2 cellular contexts compared by ENCODE assay signal in the genomic region with DNA sequence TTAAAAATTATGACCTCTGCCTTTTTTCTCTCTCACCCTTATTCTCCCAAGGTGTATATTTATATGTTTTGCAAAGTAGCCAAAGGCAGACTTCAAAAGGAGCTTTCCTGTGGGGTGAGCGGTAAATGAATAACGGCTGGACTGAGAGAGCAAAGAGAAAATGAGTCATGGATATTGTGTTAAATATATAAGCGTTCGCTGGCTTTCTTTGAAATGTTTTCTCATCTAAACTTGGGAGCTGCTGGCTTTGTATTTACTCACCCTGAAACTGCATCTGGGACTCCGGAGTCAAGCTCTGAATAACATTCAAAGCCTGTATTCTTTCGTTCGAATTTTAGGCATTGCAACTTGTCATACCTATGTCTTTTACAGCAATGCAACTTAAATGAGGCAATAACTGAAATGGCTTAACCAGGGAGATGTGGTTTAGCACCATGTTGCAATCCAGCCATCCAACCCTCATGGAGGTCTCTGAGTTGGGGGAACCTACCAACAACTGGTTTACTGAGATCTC.
TF ChIP-seq lines count a peak whose summit lies in the region.

No MANE protein-coding gene starts in this region.

TF ChIP-seq in A549, 52 proteins besides CTCF, POLR2A, EP300 and RAD21 (continued from another document):
- TF ChIP-seq E2F6 (IDR thresholded peaks at IDR 0.05; ENCODE audit: borderline replicate concordance, low read depth) = no peak
- TF ChIP-seq JUN (IDR thresholded peaks at IDR 0.05) = peak; percentile 38 to 52; a peak in 2 of 5 replicates
- peak; percentile 67 for TF ChIP-seq JUNB (IDR thresholded peaks at IDR 0.05)
- no peak for TF ChIP-seq MYC (IDR thresholded peaks at IDR 0.05; ENCODE audit: borderline replicate concordance, low read length)
- TF ChIP-seq, protein P1, sequence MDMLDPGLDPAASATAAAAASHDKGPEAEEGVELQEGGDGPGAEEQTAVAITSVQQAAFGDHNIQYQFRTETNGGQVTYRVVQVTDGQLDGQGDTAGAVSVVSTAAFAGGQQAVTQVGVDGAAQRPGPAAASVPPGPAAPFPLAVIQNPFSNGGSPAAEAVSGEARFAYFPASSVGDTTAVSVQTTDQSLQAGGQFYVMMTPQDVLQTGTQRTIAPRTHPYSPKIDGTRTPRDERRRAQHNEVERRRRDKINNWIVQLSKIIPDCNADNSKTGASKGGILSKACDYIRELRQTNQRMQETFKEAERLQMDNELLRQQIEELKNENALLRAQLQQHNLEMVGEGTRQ (IDR thresholded peaks at IDR 0.05) = no peak
- TF ChIP-seq, protein P2, sequence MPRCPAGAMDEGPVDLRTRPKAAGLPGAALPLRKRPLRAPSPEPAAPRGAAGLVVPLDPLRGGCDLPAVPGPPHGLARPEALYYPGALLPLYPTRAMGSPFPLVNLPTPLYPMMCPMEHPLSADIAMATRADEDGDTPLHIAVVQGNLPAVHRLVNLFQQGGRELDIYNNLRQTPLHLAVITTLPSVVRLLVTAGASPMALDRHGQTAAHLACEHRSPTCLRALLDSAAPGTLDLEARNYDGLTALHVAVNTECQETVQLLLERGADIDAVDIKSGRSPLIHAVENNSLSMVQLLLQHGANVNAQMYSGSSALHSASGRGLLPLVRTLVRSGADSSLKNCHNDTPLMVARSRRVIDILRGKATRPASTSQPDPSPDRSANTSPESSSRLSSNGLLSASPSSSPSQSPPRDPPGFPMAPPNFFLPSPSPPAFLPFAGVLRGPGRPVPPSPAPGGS (IDR thresholded peaks at IDR 0.05) = 0 out of 3 replicates have a peak, but pooled peaks have one; percentile 35
- TF ChIP-seq CEBPB (IDR thresholded peaks at IDR 0.05) = peak; percentile 70 to 77; a peak in 3 of 4 replicates
- TF ChIP-seq FOSL2 (IDR thresholded peaks at IDR 0.05) = peak; percentile 62
- peak; percentile 76 for TF ChIP-seq FOSL2 (CRISPR knock-in tag; IDR thresholded peaks at IDR 0.05)
TF ChIP-seq in A549: peak in this region for 5.

TF ChIP-seq in HCT116, 20 proteins besides CTCF, POLR2A, EP300 and RAD21 (continued from another document):
- TF ChIP-seq CEBPB (IDR thresholded peaks at IDR 0.05; ENCODE audit: low read depth) (peak; percentile 78; the same call in 1 of the 2 replicates), JUND (IDR thresholded peaks at IDR 0.05) (peak; percentile 79), ZFX (IDR thresholded peaks at IDR 0.05) (no peak), EZH2 (IDR thresholded peaks at IDR 0.05) (no peak), ELF1 (IDR thresholded peaks at IDR 0.05; ENCODE audit: borderline replicate concordance, low read depth) (no peak), EGR1 (IDR thresholded peaks at IDR 0.05; ENCODE audit: low read depth) (no peak), SRF (IDR thresholded peaks at IDR 0.05; ENCODE audit: low read depth) (no peak), FOSL1 (IDR thresholded peaks at IDR 0.05; ENCODE audit: low read depth) (peak; percentile 72)
- TF ChIP-seq, protein P3, sequence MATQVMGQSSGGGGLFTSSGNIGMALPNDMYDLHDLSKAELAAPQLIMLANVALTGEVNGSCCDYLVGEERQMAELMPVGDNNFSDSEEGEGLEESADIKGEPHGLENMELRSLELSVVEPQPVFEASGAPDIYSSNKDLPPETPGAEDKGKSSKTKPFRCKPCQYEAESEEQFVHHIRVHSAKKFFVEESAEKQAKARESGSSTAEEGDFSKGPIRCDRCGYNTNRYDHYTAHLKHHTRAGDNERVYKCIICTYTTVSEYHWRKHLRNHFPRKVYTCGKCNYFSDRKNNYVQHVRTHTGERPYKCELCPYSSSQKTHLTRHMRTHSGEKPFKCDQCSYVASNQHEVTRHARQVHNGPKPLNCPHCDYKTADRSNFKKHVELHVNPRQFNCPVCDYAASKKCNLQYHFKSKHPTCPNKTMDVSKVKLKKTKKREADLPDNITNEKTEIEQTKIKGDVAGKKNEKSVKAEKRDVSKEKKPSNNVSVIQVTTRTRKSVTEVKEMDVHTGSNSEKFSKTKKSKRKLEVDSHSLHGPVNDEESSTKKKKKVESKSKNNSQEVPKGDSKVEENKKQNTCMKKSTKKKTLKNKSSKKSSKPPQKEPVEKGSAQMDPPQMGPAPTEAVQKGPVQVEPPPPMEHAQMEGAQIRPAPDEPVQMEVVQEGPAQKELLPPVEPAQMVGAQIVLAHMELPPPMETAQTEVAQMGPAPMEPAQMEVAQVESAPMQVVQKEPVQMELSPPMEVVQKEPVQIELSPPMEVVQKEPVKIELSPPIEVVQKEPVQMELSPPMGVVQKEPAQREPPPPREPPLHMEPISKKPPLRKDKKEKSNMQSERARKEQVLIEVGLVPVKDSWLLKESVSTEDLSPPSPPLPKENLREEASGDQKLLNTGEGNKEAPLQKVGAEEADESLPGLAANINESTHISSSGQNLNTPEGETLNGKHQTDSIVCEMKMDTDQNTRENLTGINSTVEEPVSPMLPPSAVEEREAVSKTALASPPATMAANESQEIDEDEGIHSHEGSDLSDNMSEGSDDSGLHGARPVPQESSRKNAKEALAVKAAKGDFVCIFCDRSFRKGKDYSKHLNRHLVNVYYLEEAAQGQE (IDR thresholded peaks at IDR 0.05; ENCODE audit: low read depth) = no peak
- TF ChIP-seq, protein P4, sequence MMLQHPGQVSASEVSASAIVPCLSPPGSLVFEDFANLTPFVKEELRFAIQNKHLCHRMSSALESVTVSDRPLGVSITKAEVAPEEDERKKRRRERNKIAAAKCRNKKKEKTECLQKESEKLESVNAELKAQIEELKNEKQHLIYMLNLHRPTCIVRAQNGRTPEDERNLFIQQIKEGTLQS (IDR thresholded peaks at IDR 0.05) = 0 out of 2 replicates have a peak, but pooled peaks have one; percentile 35
